Comparison of ENCODE assay signal across 9 cellular contexts in the genomic region with DNA sequence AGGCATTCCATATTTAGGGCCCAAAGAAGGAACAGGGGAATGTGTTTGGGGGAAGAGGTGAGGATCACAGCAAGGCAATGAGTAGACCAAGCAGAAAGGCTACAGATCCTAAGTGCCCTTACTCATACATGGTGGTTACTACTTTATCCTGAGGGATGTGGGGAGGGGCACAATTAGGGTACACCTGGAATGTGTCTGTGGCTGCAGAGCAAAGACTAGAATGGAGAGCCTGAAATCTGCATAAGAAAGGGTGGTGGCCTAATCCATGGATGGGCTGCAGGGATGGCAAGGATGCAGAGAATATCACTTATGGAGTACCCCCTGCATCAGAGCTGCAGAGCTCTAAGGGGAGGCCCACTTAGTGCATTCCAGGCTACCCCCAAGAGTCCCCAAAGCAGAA.
"Had no signal": no experiment of that assay in that cellular context is flagged by ENCODE, and none has a peak within 500 bp of the region (broad histone marks: within the 10 kb centered on the region; RNA-seq: fewer than 3 reads in every experiment).

No MANE protein-coding gene starts in this region.

- H3K9me3 ChIP-seq: HAP-1 had no signal

- DNase-seq: GOT3, HFFc6, KG1 had no signal

- H3K4me3 Mint-ChIP-seq: HFFc6 had no signal

- H3K4me3 ChIP-seq: HAP-1, K562 had no signal

- H3K36me3 ChIP-seq: HAP-1 had no signal

- FAIRE-seq: H54, HepG2, K562 had no signal

- H3K27ac ChIP-seq: HL-60 had no signal

- H3K4me1 ChIP-seq: HAP-1 had no signal

- H3K9me3 Mint-ChIP-seq: HFFc6 had no signal

- ATAC-seq: HCT116, HepG2, K562 had no signal

- H3K27ac Mint-ChIP-seq: HFFc6 had no signal
